Comparison of ENCODE assay signal across 8 cellular contexts in the genomic region with DNA sequence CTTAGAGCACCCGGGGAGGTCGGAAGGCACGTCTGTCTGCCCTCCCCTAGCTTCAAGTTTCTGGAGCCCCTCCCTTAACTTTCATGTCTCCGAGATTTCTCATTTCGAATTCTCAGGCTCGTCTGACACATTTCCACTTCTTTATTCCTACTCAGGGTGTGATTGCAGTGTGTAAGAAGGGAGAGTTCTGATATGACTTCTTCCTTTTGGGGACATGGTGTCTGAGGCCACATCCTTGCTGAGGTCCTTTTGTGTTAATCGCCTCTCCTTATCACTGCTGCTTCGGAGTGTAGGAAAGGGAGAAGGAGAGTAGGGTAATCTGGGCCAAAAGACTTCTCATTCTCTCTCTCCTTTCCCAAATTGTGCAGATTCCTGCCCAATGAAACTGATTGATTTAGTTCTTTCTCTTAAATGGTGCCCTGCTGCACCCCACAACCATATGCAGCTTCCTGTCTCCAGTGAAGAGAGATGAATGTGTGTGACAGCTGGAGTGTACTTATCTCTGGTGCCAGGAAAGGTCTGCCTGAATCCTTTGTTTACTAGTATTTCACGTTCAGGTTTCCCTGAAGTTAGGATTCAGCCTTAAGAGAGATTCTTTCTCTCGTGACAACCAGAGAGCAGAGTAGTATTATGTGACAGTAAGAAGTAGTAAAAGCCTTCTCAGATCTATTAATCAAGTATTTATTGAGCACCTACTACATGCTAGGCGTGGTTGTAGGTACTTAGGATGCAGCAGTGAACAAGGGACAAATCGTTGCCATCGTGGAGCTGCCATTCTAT. TPM values are rescaled to one million over a fixed set of nuclear protein-coding genes. Genes with fewer than 3 reads are reported as not detected.
A peak's percentile ranks its signal among the peaks of the same experiment; 100 is the strongest.
DNase-seq lines count a peak whose midpoint lies in the region; ATAC-seq and TF ChIP-seq lines count a peak whose summit lies in the region.

No MANE protein-coding gene starts in this region.

- no peak overlapping the region for H2BK120ac ChIP-seq in mesenchymal stem cell (ENCODE audit: low read depth, low read length)

- H4K91ac ChIP-seq in mesenchymal stem cell (ENCODE audit: low read length) = peak overlapping the region; percentile 9

- H3K4me1 ChIP-seq in mesenchymal stem cell (ENCODE audit: control insufficient read depth, insufficient read depth, low read depth, low read length) = peaks cover 2% of the 10 kb centered on the region

- H4K8ac ChIP-seq in mesenchymal stem cell (ENCODE audit: low read length) = no peak overlapping the region

- H3K27ac Mint-ChIP-seq in activated T-cell treated with anti-CD3 and anti-CD28 coated beads, Interleukin-2, amount 50 U/mL, for 24 hours = peak overlapping the region; percentile 97

- ATAC-seq in HG03342 (IDR thresholded peaks at IDR 0.05; ENCODE audit: unreplicated experiment) (no peak), GM18502 (IDR thresholded peaks at IDR 0.05; ENCODE audit: poor library complexity, unreplicated experiment) (no peak)

- peak overlapping the region; percentile 55 for H2AFZ ChIP-seq in mesenchymal stem cell (ENCODE audit: low read depth, low read length)

- peak overlapping the region; percentile 85 for H3K4me3 ChIP-seq in astrocyte of the spinal cord (ENCODE audit: low read depth, low read length)
- H3K4me3 ChIP-seq in mesenchymal stem cell (ENCODE audit: insufficient read depth in 1 of 2, low read depth in 1 of 2, low read length in 2 of 2) = peak overlapping the region; percentile 69 to 89

- H3K27me3 ChIP-seq in mesenchymal stem cell (ENCODE audit: control insufficient read depth in 1 of 2, insufficient read depth in 1 of 2, low read length in 2 of 2) = no peaks in the 10 kb centered on the region

- peak overlapping the region; percentile 86 for H3K9ac ChIP-seq in mesenchymal stem cell (ENCODE audit: low read length)

- no peak overlapping the region for H3K27ac ChIP-seq in mesenchymal stem cell (ENCODE audit: low read length, poor library complexity, severe bottlenecking)

- H3K4me1 Mint-ChIP-seq in activated T-cell treated with anti-CD3 and anti-CD28 coated beads, Interleukin-2, amount 50 U/mL, for 24 hours (ENCODE audit: low read depth) = peaks cover 40% of the 10 kb centered on the region

- no peaks in the 10 kb centered on the region for H3K79me1 ChIP-seq in mesenchymal stem cell (replicated peaks; ENCODE audit: low read length, poor library complexity, severe bottlenecking)

- no peak overlapping the region for H2AK5ac ChIP-seq in mesenchymal stem cell (ENCODE audit: low read length, severe bottlenecking)

- peak overlapping the region in 1 of 2 experiments; percentile 59 for H3K4ac ChIP-seq in mesenchymal stem cell (ENCODE audit: low read depth in 1 of 2, low read length in 2 of 2)

- H3K14ac ChIP-seq in mesenchymal stem cell (ENCODE audit: low read length in 2 of 2) = peak overlapping the region in 1 of 2 experiments; percentile 79

- H2BK12ac ChIP-seq in mesenchymal stem cell (ENCODE audit: low read length in 2 of 2) = no peak overlapping the region

- peaks cover 39% of the 10 kb centered on the region for H3K36me3 Mint-ChIP-seq in activated T-cell treated with anti-CD3 and anti-CD28 coated beads, Interleukin-2, amount 50 U/mL, for 24 hours (ENCODE audit: low read depth)

- no peaks in the 10 kb centered on the region for H3K9me3 Mint-ChIP-seq in activated T-cell treated with anti-CD3 and anti-CD28 coated beads, Interleukin-2, amount 50 U/mL, for 24 hours

- no peak for DNase-seq in activated T-cell treated with anti-CD3 and anti-CD28 coated beads, Interleukin-2, amount 50 U/mL, for 24 hours
- DNase-seq in activated T-cell treated with anti-CD3 and anti-CD28 coated beads, Interleukin-2, amount 50 U/mL, for 1 hour = no peak
- DNase-seq in Kasumi-1 (lab: John Stamatoyannopoulos, UW) (peak; percentile 25 to 27), astrocyte of the spinal cord (ENCODE audit: low read depth, low spot score) (peak; percentile 25), mesenchymal stem cell (peak; percentile 62), iPS-NIHi11 (ENCODE audit: low spot score) (no peak)

- 25% methylated on average over 5 of the region's 13 CpGs for WGBS in mesenchymal stem cell

- H3K18ac ChIP-seq in mesenchymal stem cell (ENCODE audit: low read depth in 1 of 2, low read length in 2 of 2) = no peak overlapping the region

- in situ Hi-C loops in astrocyte of the spinal cord (cut with HindIII; ENCODE audit: low sequenced_read_pairs) = no loop called here

- H3K27me3 Mint-ChIP-seq in activated T-cell treated with anti-CD3 and anti-CD28 coated beads, Interleukin-2, amount 50 U/mL, for 24 hours = no peaks in the 10 kb centered on the region

- no peaks in the 10 kb centered on the region for H3K9me3 ChIP-seq in mesenchymal stem cell (ENCODE audit: control insufficient read depth, low read length)

- H2BK5ac ChIP-seq in mesenchymal stem cell (ENCODE audit: low read depth, low read length, poor library complexity, severe bottlenecking) = no peak overlapping the region

- TF ChIP-seq CTCF in astrocyte of the spinal cord (IDR thresholded peaks at IDR 0.05; ENCODE audit: low read depth, low read length) = no peak

- H3K4me3 Mint-ChIP-seq in activated T-cell treated with anti-CD3 and anti-CD28 coated beads, Interleukin-2, amount 50 U/mL, for 24 hours = peak overlapping the region; percentile 96

- H3K23ac ChIP-seq in mesenchymal stem cell (ENCODE audit: low read length in 2 of 2) = no peak overlapping the region

- peak overlapping the region; percentile 82 for H3K4me2 ChIP-seq in mesenchymal stem cell (ENCODE audit: low read length, poor library complexity, severe bottlenecking)

- no peak overlapping the region for H2BK15ac ChIP-seq in mesenchymal stem cell (ENCODE audit: low read depth, poor library complexity, severe bottlenecking)

- H3K36me3 ChIP-seq in mesenchymal stem cell (ENCODE audit: control insufficient read depth in 1 of 2, insufficient read depth in 2 of 2, low read depth in 1 of 2, low read length in 2 of 2) = no peaks in the 10 kb centered on the region

RNA-seq across cellular contexts. Expression of gene KIFC1, which starts 0.7 kb away (rescaled TPM):
- 4.9 TPM for polyA plus RNA-seq in mesenchymal stem cell (2013, experiment 1 of 2)
- polyA plus RNA-seq in mesenchymal stem cell (2013, experiment 2 of 2) = 5.1 TPM

RNA-seq across cellular contexts. Expression of gene PHF1, which starts 18.5 kb away (rescaled TPM):
- polyA plus RNA-seq in mesenchymal stem cell (2013, experiment 1 of 2) = 43.1 TPM
- 40.9 TPM for polyA plus RNA-seq in mesenchymal stem cell (2013, experiment 2 of 2)

RNA-seq across cellular contexts. Expression of gene CUTA, which starts 25.5 kb away (rescaled TPM):
- polyA plus RNA-seq in mesenchymal stem cell (2013, experiment 1 of 2) = 472 TPM
- polyA plus RNA-seq in mesenchymal stem cell (2013, experiment 2 of 2) = 480 TPM

RNA-seq across cellular contexts. Expression of gene SYNGAP1, which starts 27.5 kb away (rescaled TPM):
- polyA plus RNA-seq in mesenchymal stem cell (2013, experiment 1 of 2) = 18.5 TPM
- polyA plus RNA-seq in mesenchymal stem cell (2013, experiment 2 of 2) = 19.0 TPM

Comparison
In these comparisons a context has a peak if more than half of its experiments do, and no peak if none do; other contexts are left out.
1. DNase-seq: peak in Kasumi-1 (2 of 2), astrocyte of the spinal cord (single experiment) and mesenchymal stem cell (single experiment); none in activated T-cell treated with anti-CD3 and anti-CD28 coated beads, Interleukin-2, amount 50 U/mL, for 24 hours (single experiment), activated T-cell treated with anti-CD3 and anti-CD28 coated beads, Interleukin-2, amount 50 U/mL, for 1 hour (single experiment) and iPS-NIHi11 (single experiment).